Comparison of ENCODE assay signal across 2 cellular contexts in genomic region chr5:92102313-92102712, GRCh38.
TF ChIP-seq lines count a peak whose summit lies in the region.

No MANE protein-coding gene starts in this region.

TF ChIP-seq in GM23338, 12 proteins besides CTCF, POLR2A, EP300 and RAD21 (continued from another document):
- TF ChIP-seq REST (IDR thresholded peaks at IDR 0.05; ENCODE audit: unreplicated experiment) (no peak), NANOG (IDR thresholded peaks at IDR 0.05; ENCODE audit: borderline replicate concordance) (no peak), EZH2phosphoT487 (IDR thresholded peaks at IDR 0.05; ENCODE audit: unreplicated experiment) (no peak), ZNF462 (CRISPR knock-in tag; IDR thresholded peaks at IDR 0.05) (no peak), POLR2AphosphoS5 (IDR thresholded peaks at IDR 0.05; ENCODE audit: low read depth) (no peak)
TF ChIP-seq in GM23338: peak in this region for 0.

TF ChIP-seq in GM12878, 131 proteins besides CTCF, POLR2A, EP300 and RAD21 (continued from another document):
- TF ChIP-seq ZNF592 (IDR thresholded peaks at IDR 0.05) (no peak), SMAD1 (IDR thresholded peaks at IDR 0.05; ENCODE audit: low read depth, partially characterized antibody) (no peak), ZNF274 (IDR thresholded peaks at IDR 0.05; ENCODE audit: insufficient read depth, insufficient read length) (no peak), RBBP5 (conservative IDR thresholded peaks at IDR 0.05) (no peak)
